ENCODE assay signal across 8 cellular contexts in genomic region chr14:56422703-56423213, GRCh38.
A peak's percentile ranks its signal among the peaks of the same experiment; 100 is the strongest.
DNase-seq lines count a peak whose midpoint lies in the region; ATAC-seq and TF ChIP-seq lines count a peak whose summit lies in the region.

No MANE protein-coding gene starts in this region.

- no peak overlapping the region for H3K4me2 ChIP-seq in parathyroid adenoma (ENCODE audit: low read length)

- DNase-seq in AG10803 (ENCODE audit: low read depth) (peak; percentile 76), NCI-H2107 (lab: John Stamatoyannopoulos, UW) (peak; percentile 75), WTC11 (ENCODE audit: low spot score) (peak; percentile 15), glutamatergic neuron (peak; percentile 35)
- DNase-seq in activated naive CD8-positive, alpha-beta T cell treated with anti-CD3 and anti-CD28 coated beads, Interleukin-2, amount 50 U/mL, for 24 hours, result no peak

- H3K4me1 ChIP-seq in parathyroid adenoma, result peaks cover 11% of the 10 kb centered on the region

- TF ChIP-seq CTCF in AG10803 (conservative IDR thresholded peaks at IDR 0.05; ENCODE audit: low read length), result peak; percentile 86
- TF ChIP-seq CTCF in WTC11 (IDR thresholded peaks at IDR 0.05), result peak; percentile 47
- peak; percentile 51 for TF ChIP-seq CTCF in glutamatergic neuron (IDR thresholded peaks at IDR 0.05; ENCODE audit: partially characterized antibody, unreplicated experiment)
- TF ChIP-seq CTCF in parathyroid adenoma (IDR thresholded peaks at IDR 0.05), result peak; percentile 64

- H3K36me3 Mint-ChIP-seq in WTC11 (no peaks in the 10 kb centered on the region), glutamatergic neuron (ENCODE audit: unreplicated experiment) (no peaks in the 10 kb centered on the region)
- H3K36me3 Mint-ChIP-seq in activated naive CD8-positive, alpha-beta T cell treated with anti-CD3 and anti-CD28 coated beads, Interleukin-2, amount 50 U/mL, for 24 hours (ENCODE audit: low read depth), result no peaks in the 10 kb centered on the region

- no peak overlapping the region for H3K4me3 ChIP-seq in AG10803 (ENCODE audit: low read length)
- H3K4me3 ChIP-seq in parathyroid adenoma (ENCODE audit: low read depth, low read length), result no peak overlapping the region

- ATAC-seq in GM18909 (IDR thresholded peaks at IDR 0.05; ENCODE audit: poor library complexity, unreplicated experiment), result peak; percentile 54
- ATAC-seq in WTC11, result peak; percentile 93
- no peak for ATAC-seq in HG03354 (IDR thresholded peaks at IDR 0.05; ENCODE audit: poor library complexity, severe bottlenecking, unreplicated experiment)
- no peak for ATAC-seq in activated naive CD8-positive, alpha-beta T cell treated with anti-CD3 and anti-CD28 coated beads, Interleukin-2, amount 50 U/mL, for 24 hours

- POLR2A ChIA-PET in WTC11 (lab: Charles Lee), result no interaction called here

- H3K9ac ChIP-seq in parathyroid adenoma, result no peak overlapping the region

- CTCF ChIA-PET in WTC11 (lab: Charles Lee), result interaction anchor here (0.5 to 2.1 kb wide), 25 partner anchors 9 to 995 kb away, joined by 3 to 12 read pairs (median 3); no protein-coding TSS in a partner anchor

- H3K79me2 ChIP-seq in parathyroid adenoma, result no peaks in the 10 kb centered on the region

- H3K27me3 Mint-ChIP-seq in WTC11 (ENCODE audit: low read depth), result no peaks in the 10 kb centered on the region
- H3K27me3 Mint-ChIP-seq in glutamatergic neuron (ENCODE audit: unreplicated experiment), result no peaks in the 10 kb centered on the region
- no peaks in the 10 kb centered on the region for H3K27me3 Mint-ChIP-seq in activated naive CD8-positive, alpha-beta T cell treated with anti-CD3 and anti-CD28 coated beads, Interleukin-2, amount 50 U/mL, for 24 hours

- peaks cover 14% of the 10 kb centered on the region for H3K4me1 Mint-ChIP-seq in WTC11
- H3K4me1 Mint-ChIP-seq in glutamatergic neuron (ENCODE audit: low read depth, unreplicated experiment), result peaks cover 3% of the 10 kb centered on the region
- H3K4me1 Mint-ChIP-seq in activated naive CD8-positive, alpha-beta T cell treated with anti-CD3 and anti-CD28 coated beads, Interleukin-2, amount 50 U/mL, for 24 hours, result no peaks in the 10 kb centered on the region

- H3K9me3 Mint-ChIP-seq in WTC11 (peaks cover 21% of the 10 kb centered on the region), glutamatergic neuron (ENCODE audit: unreplicated experiment) (no peaks in the 10 kb centered on the region)
- H3K9me3 Mint-ChIP-seq in activated naive CD8-positive, alpha-beta T cell treated with anti-CD3 and anti-CD28 coated beads, Interleukin-2, amount 50 U/mL, for 24 hours, result no peaks in the 10 kb centered on the region

- no peak overlapping the region for H3K27ac ChIP-seq in parathyroid adenoma

- H3K27ac Mint-ChIP-seq in WTC11 (no peak overlapping the region), glutamatergic neuron (ENCODE audit: unreplicated experiment) (no peak overlapping the region)
- H3K27ac Mint-ChIP-seq in activated naive CD8-positive, alpha-beta T cell treated with anti-CD3 and anti-CD28 coated beads, Interleukin-2, amount 50 U/mL, for 24 hours, result no peak overlapping the region

- no peaks in the 10 kb centered on the region for H3K27me3 ChIP-seq in parathyroid adenoma (ENCODE audit: control insufficient read depth, insufficient read depth, low read length)

- no peak overlapping the region for H3K4me3 Mint-ChIP-seq in WTC11
- H3K4me3 Mint-ChIP-seq in glutamatergic neuron (ENCODE audit: unreplicated experiment), result no peak overlapping the region
- no peak overlapping the region for H3K4me3 Mint-ChIP-seq in activated naive CD8-positive, alpha-beta T cell treated with anti-CD3 and anti-CD28 coated beads, Interleukin-2, amount 50 U/mL, for 24 hours

- H2AFZ ChIP-seq in parathyroid adenoma, result peak overlapping the region; percentile 45

- H3K9me3 ChIP-seq in parathyroid adenoma (ENCODE audit: control insufficient read depth, low read length), result no peaks in the 10 kb centered on the region

- no peaks in the 10 kb centered on the region for H3K36me3 ChIP-seq in parathyroid adenoma (ENCODE audit: control insufficient read depth, insufficient read depth, low read length)

TF ChIP-seq in WTC11, 78 proteins besides CTCF, POLR2A, EP300 and RAD21:
- no peak for TF ChIP-seq RELA (CRISPR knock-in tag; IDR thresholded peaks at IDR 0.05; ENCODE audit: borderline replicate concordance)
- TF ChIP-seq USF1 (CRISPR knock-in tag; IDR thresholded peaks at IDR 0.05), result no peak
- TF ChIP-seq ZNF671 (CRISPR knock-in tag; IDR thresholded peaks at IDR 0.05), result no peak
- no peak for TF ChIP-seq E2F4 (CRISPR knock-in tag; IDR thresholded peaks at IDR 0.05; ENCODE audit: borderline replicate concordance, low read depth)
- no peak for TF ChIP-seq IRF2 (CRISPR knock-in tag; IDR thresholded peaks at IDR 0.05; ENCODE audit: borderline replicate concordance, low read depth)
- no peak for TF ChIP-seq ZNF121 (CRISPR knock-in tag; IDR thresholded peaks at IDR 0.05)
- no peak for TF ChIP-seq CBFB (CRISPR knock-in tag; IDR thresholded peaks at IDR 0.05; ENCODE audit: low read depth)

Comparison
In these comparisons a context has a peak if more than half of its experiments do, and no peak if none do; other contexts are left out.
1. ATAC-seq: peak in GM18909 (single experiment) and WTC11 (single experiment); none in HG03354 (single experiment) and activated naive CD8-positive, alpha-beta T cell treated with anti-CD3 and anti-CD28 coated beads, Interleukin-2, amount 50 U/mL, for 24 hours (single experiment).
2. Peak in every context shown above with its lines, with median percentiles within 50 percentile points of each other: CTCF ChIP-seq.